ENCODE assay signal across 12 cellular contexts in genomic region chrX:17459008-17459407, GRCh38.
DNase-seq lines count a peak whose midpoint lies in the region; ATAC-seq and TF ChIP-seq lines count a peak whose summit lies in the region.
"Had no signal": no experiment of that assay in that cellular context is flagged by ENCODE, and none has a peak within 500 bp of the region (broad histone marks: within the 10 kb centered on the region; RNA-seq: fewer than 3 reads in every experiment).

No MANE protein-coding gene starts in this region.

- no peaks in the 10 kb centered on the region for H3K36me3 ChIP-seq in fibroblast of lung (ENCODE audit: control insufficient read depth, insufficient read depth, low read length)
- no peaks in the 10 kb centered on the region for H3K36me3 ChIP-seq in sigmoid colon

- no peak overlapping the region for H3K4me3 Mint-ChIP-seq in T-helper 17 cell
- no peak overlapping the region for H3K4me3 Mint-ChIP-seq in T-cell

- no peak overlapping the region for H2AFZ ChIP-seq in fibroblast of lung (ENCODE audit: low read length)
- H2AFZ ChIP-seq: PC-9 had no signal

- H3K9me3 ChIP-seq in fibroblast of lung (ENCODE audit: control insufficient read depth, insufficient read depth, low read depth, low read length) (no peaks in the 10 kb centered on the region), sigmoid colon (no peaks in the 10 kb centered on the region), T-helper 17 cell (ENCODE audit: control insufficient read depth, low read length, poor library complexity, severe bottlenecking) (no peaks in the 10 kb centered on the region)

- H3K9ac ChIP-seq in fibroblast of lung (ENCODE audit: insufficient read depth, low read length) = no peak overlapping the region

- TF ChIP-seq EP300 in sigmoid colon (IDR thresholded peaks at IDR 0.05) = no peak

- H3K27me3 Mint-ChIP-seq in T-helper 17 cell = peaks cover 7% of the 10 kb centered on the region
- H3K27me3 Mint-ChIP-seq in T-cell = peaks cover 1 to 7% of the 10 kb centered on the region in 2 donors

- DNase-seq in GM03348 (ENCODE audit: low spot score) (peak; percentile 40), NCI-H2196 (lab: John Stamatoyannopoulos, UW; ENCODE audit: unreplicated experiment) (peak; percentile 79), fibroblast of lung (ENCODE audit: low read depth in 2 of 2) (peak; percentile 88 to 89), sigmoid colon (peak; percentile 77), T-helper 17 cell (no peak), T-cell (no peak)
- DNase-seq: activated CD4-positive, CD25-positive, alpha-beta regulatory T cell treated with anti-CD3 and anti-CD28 coated beads, Interleukin-2, amount 50 U/mL, for 72 hours; PC-9; small intestine had no signal

- no peaks in the 10 kb centered on the region for H3K9me3 Mint-ChIP-seq in T-cell
- H3K9me3 Mint-ChIP-seq: activated naive CD4-positive, alpha-beta T cell treated with anti-CD3 and anti-CD28 coated beads, Interleukin-2, amount 50 U/mL, for 72 hours had no signal

- POLR2A ChIA-PET in T-cell (lab: Charles Lee) = no interaction called here

- no peaks in the 10 kb centered on the region for H3K27me3 ChIP-seq in fibroblast of lung (ENCODE audit: control insufficient read depth, insufficient read depth, low read length)
- H3K27me3 ChIP-seq in sigmoid colon = no peaks in the 10 kb centered on the region

- no peaks in the 10 kb centered on the region for H4K20me1 ChIP-seq in fibroblast of lung (ENCODE audit: control insufficient read depth, extremely low read depth, insufficient read depth, low read length)

- no peak overlapping the region for H3K4me3 ChIP-seq in fibroblast of lung (replicated peaks in 1 of 4; ENCODE audit: control extremely low read depth in 1 of 4, insufficient read depth in 1 of 4, low read depth in 3 of 4, low read length in 4 of 4)
- no peak overlapping the region for H3K4me3 ChIP-seq in sigmoid colon
- H3K4me3 ChIP-seq: PC-9 had no signal

- H3K4me2 ChIP-seq in fibroblast of lung (ENCODE audit: extremely low read depth, insufficient read depth, low read length) = peak overlapping the region; percentile 27
- H3K4me2 ChIP-seq: PC-9 had no signal

- CTCF ChIA-PET in T-cell (lab: Charles Lee) = no interaction called here

- intact Hi-C loops in sigmoid colon (cut with DNase I) = loop anchor here (10.0 kb wide), 2 partner anchors 54 to 56 kb away; no protein-coding TSS in a partner anchor

- H3K27ac Mint-ChIP-seq in T-helper 17 cell = no peak overlapping the region
- no peak overlapping the region for H3K27ac Mint-ChIP-seq in T-cell
- H3K27ac Mint-ChIP-seq: activated naive CD4-positive, alpha-beta T cell treated with anti-CD3 and anti-CD28 coated beads, Interleukin-2, amount 50 U/mL, for 72 hours had no signal

- no peak for TF ChIP-seq POLR2A in sigmoid colon (IDR thresholded peaks at IDR 0.05)

- H3K4me1 Mint-ChIP-seq in T-helper 17 cell (no peaks in the 10 kb centered on the region), T-cell (no peaks in the 10 kb centered on the region)

- TF ChIP-seq CTCF in fibroblast of lung (conservative IDR thresholded peaks at IDR 0.05 in 1 of 2, IDR thresholded peaks at IDR 0.05 in 1 of 2; ENCODE audit: low read depth in 1 of 2, low read length in 2 of 2) (no peak), sigmoid colon (IDR thresholded peaks at IDR 0.05) (no peak)

- ATAC-seq in T-helper 17 cell (no peak), HG02970 (IDR thresholded peaks at IDR 0.05; ENCODE audit: low FRiP score, unreplicated experiment) (no peak), T-cell (replicated peaks in 1 of 4) (no peak), GM18861 (IDR thresholded peaks at IDR 0.05; ENCODE audit: unreplicated experiment) (no peak)
- ATAC-seq: activated naive CD4-positive, alpha-beta T cell treated with anti-CD3 and anti-CD28 coated beads, Interleukin-2, amount 50 U/mL, for 72 hours had no signal

- no peaks in the 10 kb centered on the region for H3K79me2 ChIP-seq in fibroblast of lung (ENCODE audit: control insufficient read depth, insufficient read depth, low read length)

- no peaks in the 10 kb centered on the region for H3K4me1 ChIP-seq in fibroblast of lung (ENCODE audit: control insufficient read depth, extremely low read depth, insufficient read depth, low read length)
- peaks cover 0 to 10% (median 0%) of the 10 kb centered on the region in 4 donors for H3K4me1 ChIP-seq in sigmoid colon

- H3K27ac ChIP-seq in fibroblast of lung (ENCODE audit: insufficient read depth, low read length) (no peak overlapping the region), sigmoid colon (peak overlapping the region in 1 of 4 donors; percentile 37)
- H3K27ac ChIP-seq: PC-9 had no signal

- H3K36me3 Mint-ChIP-seq in T-helper 17 cell (ENCODE audit: low read depth) (no peaks in the 10 kb centered on the region), T-cell (no peaks in the 10 kb centered on the region)
- H3K36me3 Mint-ChIP-seq: activated naive CD4-positive, alpha-beta T cell treated with anti-CD3 and anti-CD28 coated beads, Interleukin-2, amount 50 U/mL, for 72 hours had no signal

- 54 to 57% methylated on average over 4 of the region's 4 CpGs for WGBS in sigmoid colon, 2 donors

Comparison
In these comparisons a context has a peak if more than half of its experiments do, and no peak if none do; other contexts are left out.
1. DNase-seq: peak in GM03348 (single experiment), NCI-H2196 (single experiment), fibroblast of lung (2 of 2) and sigmoid colon (single experiment); none in T-helper 17 cell (0 of 3) and T-cell (0 of 34).